Comparison of ENCODE assay signal across 1 cellular context in the genomic region with DNA sequence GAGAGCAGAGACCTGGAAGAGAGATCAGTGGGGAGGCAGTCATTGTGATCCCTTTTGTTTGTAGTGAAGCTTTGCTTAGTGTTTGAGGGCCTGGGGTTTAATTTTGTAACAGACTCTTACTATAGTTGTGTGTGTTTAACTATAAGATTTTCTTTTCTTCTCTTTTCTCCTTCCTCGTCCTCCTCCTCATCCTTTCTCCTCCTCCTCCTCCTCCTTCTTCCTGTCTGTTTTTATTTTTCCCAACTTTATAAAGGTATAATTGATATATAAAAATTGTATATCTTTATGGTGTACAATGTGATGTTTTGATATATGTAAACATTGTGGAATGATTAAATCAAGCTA.
TF ChIP-seq lines count a peak whose summit lies in the region.

No MANE protein-coding gene starts in this region.

TF ChIP-seq in WTC11, 78 proteins besides CTCF, POLR2A, EP300 and RAD21 (continued from another document):
- no peak for TF ChIP-seq ZNF416 (CRISPR knock-in tag; IDR thresholded peaks at IDR 0.05)
- no peak for TF ChIP-seq KAT7 (CRISPR knock-in tag; IDR thresholded peaks at IDR 0.05; ENCODE audit: borderline replicate concordance)
- TF ChIP-seq, protein P1, sequence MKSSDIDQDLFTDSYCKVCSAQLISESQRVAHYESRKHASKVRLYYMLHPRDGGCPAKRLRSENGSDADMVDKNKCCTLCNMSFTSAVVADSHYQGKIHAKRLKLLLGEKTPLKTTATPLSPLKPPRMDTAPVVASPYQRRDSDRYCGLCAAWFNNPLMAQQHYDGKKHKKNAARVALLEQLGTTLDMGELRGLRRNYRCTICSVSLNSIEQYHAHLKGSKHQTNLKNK (CRISPR knock-in tag; IDR thresholded peaks at IDR 0.05): no peak
- no peak for TF ChIP-seq GABPB1 (CRISPR knock-in tag; IDR thresholded peaks at IDR 0.05)
- TF ChIP-seq, protein P2, sequence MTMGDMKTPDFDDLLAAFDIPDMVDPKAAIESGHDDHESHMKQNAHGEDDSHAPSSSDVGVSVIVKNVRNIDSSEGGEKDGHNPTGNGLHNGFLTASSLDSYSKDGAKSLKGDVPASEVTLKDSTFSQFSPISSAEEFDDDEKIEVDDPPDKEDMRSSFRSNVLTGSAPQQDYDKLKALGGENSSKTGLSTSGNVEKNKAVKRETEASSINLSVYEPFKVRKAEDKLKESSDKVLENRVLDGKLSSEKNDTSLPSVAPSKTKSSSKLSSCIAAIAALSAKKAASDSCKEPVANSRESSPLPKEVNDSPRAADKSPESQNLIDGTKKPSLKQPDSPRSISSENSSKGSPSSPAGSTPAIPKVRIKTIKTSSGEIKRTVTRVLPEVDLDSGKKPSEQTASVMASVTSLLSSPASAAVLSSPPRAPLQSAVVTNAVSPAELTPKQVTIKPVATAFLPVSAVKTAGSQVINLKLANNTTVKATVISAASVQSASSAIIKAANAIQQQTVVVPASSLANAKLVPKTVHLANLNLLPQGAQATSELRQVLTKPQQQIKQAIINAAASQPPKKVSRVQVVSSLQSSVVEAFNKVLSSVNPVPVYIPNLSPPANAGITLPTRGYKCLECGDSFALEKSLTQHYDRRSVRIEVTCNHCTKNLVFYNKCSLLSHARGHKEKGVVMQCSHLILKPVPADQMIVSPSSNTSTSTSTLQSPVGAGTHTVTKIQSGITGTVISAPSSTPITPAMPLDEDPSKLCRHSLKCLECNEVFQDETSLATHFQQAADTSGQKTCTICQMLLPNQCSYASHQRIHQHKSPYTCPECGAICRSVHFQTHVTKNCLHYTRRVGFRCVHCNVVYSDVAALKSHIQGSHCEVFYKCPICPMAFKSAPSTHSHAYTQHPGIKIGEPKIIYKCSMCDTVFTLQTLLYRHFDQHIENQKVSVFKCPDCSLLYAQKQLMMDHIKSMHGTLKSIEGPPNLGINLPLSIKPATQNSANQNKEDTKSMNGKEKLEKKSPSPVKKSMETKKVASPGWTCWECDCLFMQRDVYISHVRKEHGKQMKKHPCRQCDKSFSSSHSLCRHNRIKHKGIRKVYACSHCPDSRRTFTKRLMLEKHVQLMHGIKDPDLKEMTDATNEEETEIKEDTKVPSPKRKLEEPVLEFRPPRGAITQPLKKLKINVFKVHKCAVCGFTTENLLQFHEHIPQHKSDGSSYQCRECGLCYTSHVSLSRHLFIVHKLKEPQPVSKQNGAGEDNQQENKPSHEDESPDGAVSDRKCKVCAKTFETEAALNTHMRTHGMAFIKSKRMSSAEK (CRISPR knock-in tag; IDR thresholded peaks at IDR 0.05; ENCODE audit: borderline replicate concordance): no peak
- no peak for TF ChIP-seq NR1H2 (CRISPR knock-in tag; IDR thresholded peaks at IDR 0.05)
- no peak for TF ChIP-seq FOXP1 (CRISPR knock-in tag; IDR thresholded peaks at IDR 0.05; ENCODE audit: borderline replicate concordance)
- no peak for TF ChIP-seq TP53 (CRISPR knock-in tag; IDR thresholded peaks at IDR 0.05)
- TF ChIP-seq IRF2 (CRISPR knock-in tag; IDR thresholded peaks at IDR 0.05; ENCODE audit: borderline replicate concordance, low read depth): no peak
